Comparison of ENCODE assay signal across 17 cellular contexts in genomic region chr3:129433565-129433964, GRCh38. TPM values are rescaled to one million over a fixed set of nuclear protein-coding genes. Genes with fewer than 3 reads are reported as not detected.
"Had no signal": no experiment of that assay in that cellular context is flagged by ENCODE, and none has a peak within 500 bp of the region (broad histone marks: within the 10 kb centered on the region; RNA-seq: fewer than 3 reads in every experiment).

No MANE protein-coding gene starts in this region.

- H3K9me3 ChIP-seq: vagina had no signal

- H3K4me3 ChIP-seq: vagina had no signal

- H3K27ac ChIP-seq: vagina had no signal

- H3K27me3 ChIP-seq: vagina had no signal

- ATAC-seq: activated CD4-positive, CD25-positive, alpha-beta regulatory T cell treated with anti-CD3 and anti-CD28 coated beads, Interleukin-2, amount 50 U/mL, for 24 hours; activated CD8-positive, alpha-beta T cell treated with anti-CD3 and anti-CD28 coated beads, Interleukin-2, amount 10 ng/mL, durations not matched to agents 7 days and 5 days; effector memory CD8-positive, alpha-beta T cell; stimulated activated naive CD8-positive, alpha-beta T cell treated with anti-CD3 and anti-CD28 coated beads, Interleukin-15, amount 100 ng/mL, for 72 hours had no signal

- FAIRE-seq: islet of Langerhans had no signal

- H3K27ac Mint-ChIP-seq: activated CD4-positive, alpha-beta T cell treated with anti-CD3 and anti-CD28 coated beads, Interleukin-2, amount 10 ng/mL, durations not matched to agents 7 days and 5 days; activated CD8-positive, alpha-beta T cell treated with anti-CD3 and anti-CD28 coated beads, Interleukin-2, amount 10 ng/mL, durations not matched to agents 7 days and 5 days; activated naive CD8-positive, alpha-beta T cell treated with anti-CD3 and anti-CD28 coated beads for 36 hours; effector memory CD8-positive, alpha-beta T cell; progenitor cell of endocrine pancreas; stimulated activated naive CD8-positive, alpha-beta T cell treated with anti-CD3 and anti-CD28 coated beads, Interleukin-15, amount 100 ng/mL, for 72 hours had no signal

- H3K4me3 Mint-ChIP-seq: activated CD4-positive, alpha-beta T cell treated with anti-CD3 and anti-CD28 coated beads, Interleukin-2, amount 10 ng/mL, durations not matched to agents 7 days and 5 days; activated CD8-positive, alpha-beta T cell treated with anti-CD3 and anti-CD28 coated beads, Interleukin-2, amount 10 ng/mL, durations not matched to agents 7 days and 5 days; activated naive CD8-positive, alpha-beta T cell treated with anti-CD3 and anti-CD28 coated beads for 36 hours; effector memory CD8-positive, alpha-beta T cell; stimulated activated naive CD8-positive, alpha-beta T cell treated with anti-CD3 and anti-CD28 coated beads, Interleukin-15, amount 100 ng/mL, for 72 hours had no signal

- H3K27me3 Mint-ChIP-seq: activated CD4-positive, alpha-beta T cell treated with anti-CD3 and anti-CD28 coated beads, Interleukin-2, amount 10 ng/mL, durations not matched to agents 7 days and 5 days; activated naive CD8-positive, alpha-beta T cell treated with anti-CD3 and anti-CD28 coated beads for 36 hours; effector memory CD8-positive, alpha-beta T cell; progenitor cell of endocrine pancreas; stimulated activated naive CD8-positive, alpha-beta T cell treated with anti-CD3 and anti-CD28 coated beads, Interleukin-15, amount 100 ng/mL, for 72 hours had no signal

- H3K9me3 Mint-ChIP-seq: activated CD4-positive, alpha-beta T cell treated with anti-CD3 and anti-CD28 coated beads, Interleukin-2, amount 10 ng/mL, durations not matched to agents 7 days and 5 days; activated naive CD8-positive, alpha-beta T cell treated with anti-CD3 and anti-CD28 coated beads for 36 hours; brain; effector memory CD8-positive, alpha-beta T cell; stimulated activated naive CD8-positive, alpha-beta T cell treated with anti-CD3 and anti-CD28 coated beads, Interleukin-15, amount 100 ng/mL, for 72 hours had no signal

- DNase-seq: activated CD4-positive, alpha-beta T cell treated with anti-CD3 and anti-CD28 coated beads, Interleukin-2, amount 10 ng/mL, durations not matched to agents 7 days and 5 days; activated CD8-positive, alpha-beta T cell treated with anti-CD3 and anti-CD28 coated beads, Interleukin-2, amount 10 ng/mL, durations not matched to agents 7 days and 5 days; activated gamma-delta T cell; activated naive CD8-positive, alpha-beta T cell treated with anti-CD3 and anti-CD28 coated beads for 36 hours; caudate nucleus; effector memory CD8-positive, alpha-beta T cell; foreskin fibroblast; midbrain; stimulated activated naive CD8-positive, alpha-beta T cell treated with anti-CD3 and anti-CD28 coated beads, Interleukin-15, amount 100 ng/mL, for 72 hours; T-helper 1 cell; T1000; trophoblast cell had no signal

RNA-seq across cellular contexts. Expression of gene EFCAB12, which starts 5.1 kb away (rescaled TPM):
- total RNA-seq: vagina had no signal
